14 cellular contexts compared by ENCODE assay signal in the genomic region with DNA sequence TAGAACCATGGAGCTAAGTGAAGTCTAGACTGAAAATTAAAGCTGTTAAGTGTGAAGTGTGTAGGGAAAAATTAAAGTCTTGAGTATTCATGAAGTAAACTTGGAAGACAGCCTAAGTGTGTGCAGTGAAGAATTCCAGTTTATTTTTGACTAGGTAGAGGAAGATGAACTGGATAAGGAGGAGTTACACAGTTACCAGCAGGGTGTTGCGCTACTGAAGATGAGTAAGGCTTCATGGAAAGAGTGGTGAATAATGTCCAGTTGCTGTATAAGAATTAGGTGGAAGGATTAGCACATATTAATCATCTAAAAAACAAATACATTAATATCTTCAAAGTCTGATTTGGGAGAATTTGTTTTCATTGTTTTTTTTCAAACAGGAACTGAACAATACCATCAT. TPM values are rescaled to one million over a fixed set of nuclear protein-coding genes. Genes with fewer than 3 reads are reported as not detected.
DNase-seq lines count a peak whose midpoint lies in the region; ATAC-seq and TF ChIP-seq lines count a peak whose summit lies in the region.
"Had no signal": no experiment of that assay in that cellular context is flagged by ENCODE, and none has a peak within 500 bp of the region (broad histone marks: within the 10 kb centered on the region; RNA-seq: fewer than 3 reads in every experiment).

No MANE protein-coding gene starts in this region.

- peak overlapping the region; percentile 91 for H3K27ac Mint-ChIP-seq in activated naive CD8-positive, alpha-beta T cell treated with anti-CD3 and anti-CD28 coated beads for 36 hours

- H3K27me3 Mint-ChIP-seq in activated naive CD8-positive, alpha-beta T cell treated with anti-CD3 and anti-CD28 coated beads for 36 hours: no peaks in the 10 kb centered on the region

- intact Hi-C loops in dorsolateral prefrontal cortex (cut with DNase I): no loop called here

- H3K4me3 Mint-ChIP-seq in activated naive CD8-positive, alpha-beta T cell treated with anti-CD3 and anti-CD28 coated beads for 36 hours: no peak overlapping the region

- peaks cover 2% of the 10 kb centered on the region for H3K9me3 Mint-ChIP-seq in activated naive CD8-positive, alpha-beta T cell treated with anti-CD3 and anti-CD28 coated beads for 36 hours

- H3K4me3 ChIP-seq in dorsolateral prefrontal cortex: no peak overlapping the region

- peak; percentile 16 for DNase-seq in A172 (ENCODE audit: low spot score)
- DNase-seq in EH (ENCODE audit: low read depth): peak; percentile 32
- DNase-seq in activated naive CD8-positive, alpha-beta T cell treated with anti-CD3 and anti-CD28 coated beads for 36 hours: no peak
- DNase-seq in kidney glomerular epithelial cell (lab: John Stamatoyannopoulos, UW): peak; percentile 42
- DNase-seq in dorsolateral prefrontal cortex: no peak
- no peak for DNase-seq in SIG-M5 treated with dmso at 0.1 percent for 504 hours (lab: John Stamatoyannopoulos, UW; ENCODE audit: unreplicated experiment)
- DNase-seq: NCI-H146, NCI-H774, SHP77 treated with DMSO at 0.1 percent for 48 hours, substantia nigra had no signal

- no peak for ATAC-seq in GM21619 (IDR thresholded peaks at IDR 0.05; ENCODE audit: unreplicated experiment)
- no peak for ATAC-seq in GM19035 (IDR thresholded peaks at IDR 0.05; ENCODE audit: unreplicated experiment)
- ATAC-seq: HepG2 had no signal

- peaks cover 9% of the 10 kb centered on the region for H3K36me3 Mint-ChIP-seq in activated naive CD8-positive, alpha-beta T cell treated with anti-CD3 and anti-CD28 coated beads for 36 hours

- H3K27ac ChIP-seq in dorsolateral prefrontal cortex: peak overlapping the region in 9 of 59 donors; percentile 2 to 59 (median 16)
- H3K27ac ChIP-seq: VCaP had no signal

- H3K27me3 ChIP-seq in dorsolateral prefrontal cortex: no peaks in the 10 kb centered on the region

- no peak for TF ChIP-seq CTCF in dorsolateral prefrontal cortex (IDR thresholded peaks at IDR 0.05 in 54 of 56, conservative IDR thresholded peaks at IDR 0.05 in 2 of 56; ENCODE audit: low read depth in 1 of 56, partially characterized antibody in 56 of 56)

- peaks cover 64% of the 10 kb centered on the region for H3K4me1 Mint-ChIP-seq in activated naive CD8-positive, alpha-beta T cell treated with anti-CD3 and anti-CD28 coated beads for 36 hours

RNA-seq across cellular contexts. Expression of a gene that starts 5.8 kb away (rescaled TPM):
- total RNA-seq in A172 (2014; rRNA removed; shearing (Covaris generic)): 43.5 and 55.1 TPM in 2 replicates
- 10 to 100 TPM; 58.0 to 58.5 TPM for total RNA-seq in activated naive CD8-positive, alpha-beta T cell treated with anti-CD3 and anti-CD28 coated beads for 36 hours
- 10 to 100 TPM; 19.6 to 53.4 (median 28.9) TPM for total RNA-seq in dorsolateral prefrontal cortex

Comparison
In these comparisons a context has a peak if more than half of its experiments do, and no peak if none do; other contexts are left out.
1. DNase-seq: peak in A172 (single experiment), EH (single experiment) and kidney glomerular epithelial cell (single experiment); none in activated naive CD8-positive, alpha-beta T cell treated with anti-CD3 and anti-CD28 coated beads for 36 hours (single experiment), dorsolateral prefrontal cortex (0 of 10) and SIG-M5 treated with dmso at 0.1 percent for 504 hours (single experiment).